In genomic region chr13:106348032-106348431, GRCh38 we compare ENCODE assay signal across 11 cellular contexts.
DNase-seq lines count a peak whose midpoint lies in the region; ATAC-seq and TF ChIP-seq lines count a peak whose summit lies in the region.
"Had no signal": no experiment of that assay in that cellular context is flagged by ENCODE, and none has a peak within 500 bp of the region (broad histone marks: within the 10 kb centered on the region; RNA-seq: fewer than 3 reads in every experiment).

No MANE protein-coding gene starts in this region.

- no peaks in the 10 kb centered on the region for H3K36me3 Mint-ChIP-seq in activated CD4-positive, alpha-beta memory T cell treated with anti-CD3 and anti-CD28 coated beads, Interleukin-2, amount 10 ng/mL, durations not matched to agents 7 days and 5 days (ENCODE audit: low read depth)

- TF ChIP-seq POLR2A in HCT116 (IDR thresholded peaks at IDR 0.05; ENCODE audit: borderline replicate concordance, extremely low read depth, insufficient read depth, insufficient read length) = no peak

- peaks cover 23% of the 10 kb centered on the region for H3F3A ChIP-seq in PC-9 (ENCODE audit: insufficient read depth, low read depth)

- H2BK15ac ChIP-seq in neuronal stem cell (ENCODE audit: low read length) = no peak overlapping the region

- RAD21 ChIA-PET in HCT116 (lab: Charles Lee; ENCODE audit: low non-redundant PET in 1 of 2, low total read pairs in 2 of 2, uncharacterized antibody in 2 of 2, unreplicated experiment in 2 of 2) = no interaction called here

- no peaks in the 10 kb centered on the region for H3K79me2 ChIP-seq in HCT116 (ENCODE audit: insufficient read depth, low read length)
- no peaks in the 10 kb centered on the region for H3K79me2 ChIP-seq in PC-9 (ENCODE audit: low read depth)
- H3K79me2 ChIP-seq in fibroblast of lung (ENCODE audit: control insufficient read depth, insufficient read depth, low read length) = no peaks in the 10 kb centered on the region

- H4K91ac ChIP-seq in neuronal stem cell (ENCODE audit: low read depth, low read length, poor library complexity) = no peak overlapping the region

- H3K9me3 ChIP-seq in HCT116 (ENCODE audit: control insufficient read depth in 1 of 2, insufficient read depth in 1 of 2, low read depth in 1 of 2, low read length in 2 of 2) (no peaks in the 10 kb centered on the region), PC-9 (ENCODE audit: insufficient read depth, low read depth) (peaks cover 4% of the 10 kb centered on the region; the same call in 1 of the 2 replicates), fibroblast of lung (ENCODE audit: control insufficient read depth, insufficient read depth, low read depth, low read length) (no peaks in the 10 kb centered on the region), neuronal stem cell (replicated peaks in 1 of 2; ENCODE audit: control insufficient read depth in 2 of 2, insufficient read depth in 1 of 2, low read depth in 1 of 2, low read length in 2 of 2) (no peaks in the 10 kb centered on the region)
- H3K9me3 ChIP-seq: right lobe of liver had no signal

- H3K9ac ChIP-seq in HCT116 (ENCODE audit: low read length) (peak overlapping the region; percentile 48; the same call in 1 of the 2 replicates), fibroblast of lung (ENCODE audit: insufficient read depth, low read length) (no peak overlapping the region), neuronal stem cell (ENCODE audit: low read depth, low read length, poor library complexity) (no peak overlapping the region)

- BruUV-seq in HCT116 (replicated peaks; lab: Mats Ljungman, UMichigan) (no TSS peak), PC-9 (replicated peaks; lab: Mats Ljungman, UMichigan) (no TSS peak)

- ATAC-seq in HCT116 = peak; percentile 21
- ATAC-seq: right lobe of liver had no signal

- no peak overlapping the region for H3K27ac Mint-ChIP-seq in activated CD4-positive, alpha-beta memory T cell treated with anti-CD3 and anti-CD28 coated beads, Interleukin-2, amount 10 ng/mL, durations not matched to agents 7 days and 5 days

- H3K36me3 ChIP-seq in HCT116 (ENCODE audit: control insufficient read depth in 1 of 2, insufficient read depth in 2 of 2, low read length in 2 of 2) (no peaks in the 10 kb centered on the region), PC-9 (ENCODE audit: low read depth) (no peaks in the 10 kb centered on the region), fibroblast of lung (ENCODE audit: control insufficient read depth, insufficient read depth, low read length) (no peaks in the 10 kb centered on the region), neuronal stem cell (replicated peaks in 1 of 2; ENCODE audit: control insufficient read depth in 2 of 2, insufficient read depth in 2 of 2, low read length in 2 of 2) (no peaks in the 10 kb centered on the region)
- H3K36me3 ChIP-seq: right lobe of liver had no signal

- H3K4me3 ChIP-seq in HCT116 (replicated peaks in 1 of 2; ENCODE audit: low read depth in 1 of 2, low read length in 2 of 2) (peak overlapping the region in 1 of 2 experiments; percentile 58; a peak in 2 of 4 replicates), PC-9 (no peak overlapping the region), fibroblast of lung (replicated peaks in 1 of 4; ENCODE audit: control extremely low read depth in 1 of 4, insufficient read depth in 1 of 4, low read depth in 3 of 4, low read length in 4 of 4) (no peak overlapping the region), neuronal stem cell (ENCODE audit: low read length in 2 of 2) (no peak overlapping the region)
- H3K4me3 ChIP-seq: right lobe of liver had no signal

- TF ChIP-seq RAD21 in HCT116 (IDR thresholded peaks at IDR 0.05; ENCODE audit: low read depth) = no peak

- H3K4me1 Mint-ChIP-seq in activated CD4-positive, alpha-beta memory T cell treated with anti-CD3 and anti-CD28 coated beads, Interleukin-2, amount 10 ng/mL, durations not matched to agents 7 days and 5 days = no peaks in the 10 kb centered on the region

- no peak overlapping the region for H3K4me3 Mint-ChIP-seq in activated CD4-positive, alpha-beta memory T cell treated with anti-CD3 and anti-CD28 coated beads, Interleukin-2, amount 10 ng/mL, durations not matched to agents 7 days and 5 days

- H3K9me2 ChIP-seq in HCT116 (ENCODE audit: insufficient read depth) (no peaks in the 10 kb centered on the region), PC-9 (ENCODE audit: insufficient read depth) (no peaks in the 10 kb centered on the region)

- H3K4me1 ChIP-seq in HCT116 (ENCODE audit: control insufficient read depth in 1 of 2, insufficient read depth in 2 of 2, low read length in 2 of 2) (peaks cover 27 to 43% of the 10 kb centered on the region in 2 experiments), PC-9 (replicated peaks; ENCODE audit: insufficient read depth) (peaks cover 40% of the 10 kb centered on the region), fibroblast of lung (ENCODE audit: control insufficient read depth, extremely low read depth, insufficient read depth, low read length) (no peaks in the 10 kb centered on the region), neuronal stem cell (ENCODE audit: control insufficient read depth in 2 of 2, insufficient read depth in 1 of 2, low read depth in 1 of 2, low read length in 2 of 2) (peaks cover 8 to 34% of the 10 kb centered on the region in 2 donors)
- H3K4me1 ChIP-seq: right lobe of liver had no signal

- H2BK120ac ChIP-seq in neuronal stem cell (ENCODE audit: low read depth, low read length) = no peak overlapping the region

- intact Hi-C loops in HCT116 (cut with micrococcal nuclease) = loop anchor here (10.0 kb wide), 3 partner anchors 203 to 433 kb away; no protein-coding TSS in a partner anchor
- intact Hi-C loops in PC-9 (cut with micrococcal nuclease; ENCODE audit: unreplicated experiment) = loop anchor here (2.0 kb wide), 4 partner anchors 29 to 247 kb away; no protein-coding TSS in a partner anchor

- DNase-seq in HCT116 (ENCODE audit: low read depth, low spot score) = peak; percentile 64
- peak; percentile 49 to 99 for DNase-seq in PC-9
- DNase-seq in fibroblast of lung (ENCODE audit: low read depth in 2 of 2) = peak; percentile 44 to 73
- peak; percentile 58 for DNase-seq in neuronal stem cell (ENCODE audit: low spot score)
- no peak for DNase-seq in HuH-7 (ENCODE audit: low spot score)
- no peak for DNase-seq in activated CD4-positive, alpha-beta memory T cell treated with anti-CD3 and anti-CD28 coated beads, Interleukin-2, amount 10 ng/mL, durations not matched to agents 7 days and 5 days
- no peak for DNase-seq in NCI-H2029 treated with DMSO at 0.1 percent for 48 hours (lab: John Stamatoyannopoulos, UW)
- DNase-seq: activated CD4-positive, alpha-beta T cell treated with anti-CD3 and anti-CD28 coated beads for 1 hour; activated gamma-delta T cell treated with Interleukin-2 at 50 U/mL for 16 hours; right lobe of liver; SHP77 treated with DMSO at 0.1 percent for 48 hours had no signal

- H2BK5ac ChIP-seq in neuronal stem cell (ENCODE audit: low read length) = no peak overlapping the region

- H3K18ac ChIP-seq in neuronal stem cell (ENCODE audit: low read length) = no peak overlapping the region

- peak overlapping the region; percentile 94 for H2AFZ ChIP-seq in HCT116 (ENCODE audit: low read depth, low read length, poor library complexity, severe bottlenecking)
- H2AFZ ChIP-seq in PC-9 = no peak overlapping the region
- no peak overlapping the region for H2AFZ ChIP-seq in fibroblast of lung (ENCODE audit: low read length)
- peak overlapping the region; percentile 8 for H2AFZ ChIP-seq in neuronal stem cell (ENCODE audit: low read length)

- H3K27me3 Mint-ChIP-seq in activated CD4-positive, alpha-beta memory T cell treated with anti-CD3 and anti-CD28 coated beads, Interleukin-2, amount 10 ng/mL, durations not matched to agents 7 days and 5 days = peaks cover 22% of the 10 kb centered on the region

- POLR2A ChIA-PET in HCT116 (lab: Charles Lee) = no interaction called here
- POLR2A ChIA-PET in PC-9 (lab: Charles Lee; ENCODE audit: unreplicated experiment) = interaction anchor here (0.5 to 0.9 kb wide), 5 partner anchors 57 to 1734 kb away, joined by 3 to 7 read pairs (median 3); no protein-coding TSS in a partner anchor
- POLR2A ChIA-PET in activated CD4-positive, alpha-beta memory T cell treated with anti-CD3 and anti-CD28 coated beads, Interleukin-2, amount 10 ng/mL, durations not matched to agents 7 days and 5 days (lab: Charles Lee) = no interaction called here

- H3K4me2 ChIP-seq in HCT116 (ENCODE audit: low read length) = peak overlapping the region; percentile 84
- peak overlapping the region; percentile 76 for H3K4me2 ChIP-seq in PC-9
- H3K4me2 ChIP-seq in fibroblast of lung (ENCODE audit: extremely low read depth, insufficient read depth, low read length) = no peak overlapping the region
- H3K4me2 ChIP-seq in neuronal stem cell (ENCODE audit: insufficient read depth, low read length, poor library complexity, severe bottlenecking) = no peak overlapping the region

- H3K9me3 Mint-ChIP-seq in activated CD4-positive, alpha-beta memory T cell treated with anti-CD3 and anti-CD28 coated beads, Interleukin-2, amount 10 ng/mL, durations not matched to agents 7 days and 5 days = no peaks in the 10 kb centered on the region

- H2BK12ac ChIP-seq in neuronal stem cell (ENCODE audit: low read length) = no peak overlapping the region

- H3K27me3 ChIP-seq in HCT116 (ENCODE audit: insufficient read depth, low read length) = no peaks in the 10 kb centered on the region
- no peaks in the 10 kb centered on the region for H3K27me3 ChIP-seq in PC-9 (ENCODE audit: insufficient read depth, low read depth)
- H3K27me3 ChIP-seq in fibroblast of lung (ENCODE audit: control insufficient read depth, insufficient read depth, low read length) = peaks cover 7% of the 10 kb centered on the region
- no peaks in the 10 kb centered on the region for H3K27me3 ChIP-seq in neuronal stem cell (ENCODE audit: control insufficient read depth in 3 of 3, insufficient read depth in 3 of 3, low read depth in 1 of 3, low read length in 3 of 3)
- H3K27me3 ChIP-seq: right lobe of liver had no signal

- H4K20me1 ChIP-seq in HCT116 (ENCODE audit: insufficient read depth) (no peaks in the 10 kb centered on the region), PC-9 (ENCODE audit: insufficient read depth) (no peaks in the 10 kb centered on the region), fibroblast of lung (ENCODE audit: control insufficient read depth, extremely low read depth, insufficient read depth, low read length) (no peaks in the 10 kb centered on the region)

- H3K79me1 ChIP-seq in neuronal stem cell (ENCODE audit: low read depth, low read length) = no peaks in the 10 kb centered on the region

- H3K23ac ChIP-seq in neuronal stem cell (ENCODE audit: low read depth, low read length, poor library complexity) = no peak overlapping the region

- H3K4ac ChIP-seq in neuronal stem cell (ENCODE audit: low read length) = no peak overlapping the region

- TF ChIP-seq CTCF in HCT116 (IDR thresholded peaks at IDR 0.05 in 2 of 3, conservative IDR thresholded peaks at IDR 0.05 in 1 of 3; ENCODE audit: borderline replicate concordance in 1 of 3, insufficient read depth in 1 of 3, low read depth in 2 of 3, low read length in 2 of 3) (no peak), PC-9 (conservative IDR thresholded peaks at IDR 0.05) (no peak), fibroblast of lung (conservative IDR thresholded peaks at IDR 0.05 in 1 of 2, IDR thresholded peaks at IDR 0.05 in 1 of 2; ENCODE audit: low read depth in 1 of 2, low read length in 2 of 2) (no peak)

- H3K14ac ChIP-seq in neuronal stem cell (ENCODE audit: low read length) = no peak overlapping the region

- no CpG with 5 or more reads among the region's 3 CpGs for WGBS in neuronal stem cell (ENCODE audit: extremely low coverage in 2 of 2, insufficient read length in 2 of 2, insufficient replicate concordance in 1 of 2), 2 donors

- H4K8ac ChIP-seq in neuronal stem cell (ENCODE audit: low read depth, low read length) = no peak overlapping the region

- no peak overlapping the region for H2AK5ac ChIP-seq in neuronal stem cell (ENCODE audit: low read depth, low read length)

- H3K27ac ChIP-seq in HCT116 (ENCODE audit: low read depth, low read length) = peak overlapping the region; percentile 59; the same call in 1 of the 2 replicates
- H3K27ac ChIP-seq in PC-9 = peak overlapping the region; percentile 84
- no peak overlapping the region for H3K27ac ChIP-seq in fibroblast of lung (ENCODE audit: insufficient read depth, low read length)
- H3K27ac ChIP-seq in neuronal stem cell (replicated peaks; ENCODE audit: low read length) = no peak overlapping the region
- H3K27ac ChIP-seq: right lobe of liver had no signal

- CTCF ChIA-PET in HCT116 (lab: Charles Lee) (no interaction called here), PC-9 (lab: Charles Lee) (no interaction called here)
- CTCF ChIA-PET in activated CD4-positive, alpha-beta memory T cell treated with anti-CD3 and anti-CD28 coated beads, Interleukin-2, amount 10 ng/mL, durations not matched to agents 7 days and 5 days (lab: Charles Lee) = no interaction called here

Comparison
In these comparisons a context has a peak if more than half of its experiments do, and no peak if none do; other contexts are left out.
1. DNase-seq: peak in HCT116 (single experiment), PC-9 (2 of 2), fibroblast of lung (2 of 2) and neuronal stem cell (single experiment); none in HuH-7 (single experiment), activated CD4-positive, alpha-beta memory T cell treated with anti-CD3 and anti-CD28 coated beads, Interleukin-2, amount 10 ng/mL, durations not matched to agents 7 days and 5 days (single experiment) and NCI-H2029 treated with DMSO at 0.1 percent for 48 hours (single experiment).
2. H2AFZ ChIP-seq: peak in HCT116 (single experiment) and neuronal stem cell (single experiment); none in PC-9 (single experiment) and fibroblast of lung (single experiment).
3. H3K27ac ChIP-seq: peak in HCT116 (single experiment) and PC-9 (single experiment); none in fibroblast of lung (single experiment) and neuronal stem cell (single experiment).
4. H3K4me2 ChIP-seq: peak in HCT116 (single experiment) and PC-9 (single experiment); none in fibroblast of lung (single experiment) and neuronal stem cell (single experiment).